7 cellular contexts compared by ENCODE assay signal in genomic region chr17:64985905-64986720, GRCh38.
A peak's percentile ranks its signal among the peaks of the same experiment; 100 is the strongest.
DNase-seq lines count a peak whose midpoint lies in the region; ATAC-seq lines count a peak whose summit lies in the region.

No MANE protein-coding gene starts in this region.

- peak; percentile 99 to 100 for DNase-seq in Kasumi-1 (lab: John Stamatoyannopoulos, UW)
- peak; percentile 36 for DNase-seq in activated naive CD8-positive, alpha-beta T cell treated with anti-CD3 and anti-CD28 coated beads, Interleukin-2, amount 50 U/mL, for 16 hours (ENCODE audit: low read depth, low spot score)
- peak; percentile 46 for DNase-seq in left lobe of liver (ENCODE audit: low spot score)
- peak; percentile 38 to 52 for DNase-seq in stimulated activated CD4-positive, alpha-beta T cell treated with anti-CD3 and anti-CD28 coated beads, Interleukin-15, amount 100 ng/mL, for 48 hours (ENCODE audit: low read depth in 2 of 2)

- peak; percentile 82 for ATAC-seq in GM18873 (IDR thresholded peaks at IDR 0.05; ENCODE audit: low FRiP score, unreplicated experiment)
- peak; percentile 84 for ATAC-seq in HG02763 (IDR thresholded peaks at IDR 0.05; ENCODE audit: unreplicated experiment)
- peak; percentile 84 to 87 for ATAC-seq in activated CD4-positive, CD25-positive, alpha-beta regulatory T cell treated with anti-CD3 and anti-CD28 coated beads, Interleukin-2, amount 50 U/mL, for 24 hours
- ATAC-seq in left lobe of liver, result peak; percentile 39

Comparison
In these comparisons a context has a peak if more than half of its experiments do, and no peak if none do; other contexts are left out.
1. Peak in every context shown above with its lines: DNase-seq and ATAC-seq.
2. DNase-seq: peak in every context shown above with its lines; median percentile 100 in Kasumi-1; 46 in left lobe of liver; 45 in stimulated activated CD4-positive, alpha-beta T cell treated with anti-CD3 and anti-CD28 coated beads, Interleukin-15, amount 100 ng/mL, for 48 hours; 36 in activated naive CD8-positive, alpha-beta T cell treated with anti-CD3 and anti-CD28 coated beads, Interleukin-2, amount 50 U/mL, for 16 hours.